Comparison of ENCODE assay signal across 17 cellular contexts in the genomic region with DNA sequence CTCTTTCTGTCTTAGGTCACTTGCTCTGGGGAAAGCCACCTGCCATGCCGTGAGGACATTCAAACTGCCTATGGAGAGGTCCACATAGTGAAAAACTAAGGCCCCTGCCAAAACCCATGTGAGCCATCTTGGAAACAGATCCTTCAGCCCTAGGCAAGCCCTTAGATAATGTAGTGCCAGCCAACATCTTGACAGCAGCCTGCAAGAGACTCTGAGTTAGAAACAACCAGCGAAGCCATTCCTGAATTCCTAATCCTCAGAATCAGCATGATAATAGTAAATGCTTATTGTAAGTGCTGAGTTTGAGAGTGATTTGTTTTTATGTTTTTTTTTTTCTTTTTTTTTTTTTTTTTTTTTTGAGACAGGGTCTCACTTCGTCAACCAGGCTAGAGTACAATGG. TPM values are rescaled to one million over a fixed set of nuclear protein-coding genes. Genes with fewer than 3 reads are reported as not detected.
A peak's percentile ranks its signal among the peaks of the same experiment; 100 is the strongest.
DNase-seq lines count a peak whose midpoint lies in the region; ATAC-seq and TF ChIP-seq lines count a peak whose summit lies in the region.
"Had no signal": no experiment of that assay in that cellular context is flagged by ENCODE, and none has a peak within 500 bp of the region (broad histone marks: within the 10 kb centered on the region; RNA-seq: fewer than 3 reads in every experiment).

No MANE protein-coding gene starts in this region.

- H3K36me3 Mint-ChIP-seq in GM23338 (ENCODE audit: low read depth): no peaks in the 10 kb centered on the region; the same call in 2 of the 3 replicates

- no peak overlapping the region for H3K4me3 ChIP-seq in GM23338
- no peak overlapping the region for H3K4me3 ChIP-seq in PC-3 (ENCODE audit: low read length)
- H3K4me3 ChIP-seq in H7 (ENCODE audit: insufficient read depth, low read depth, low read length): no peak overlapping the region
- H3K4me3 ChIP-seq: BLaER1, GM12878 had no signal

- H3K4me3 Mint-ChIP-seq in GM23338: no peak overlapping the region
- H3K4me3 Mint-ChIP-seq: CD8-positive, alpha-beta memory T cell had no signal

- no peaks in the 10 kb centered on the region for H3K9me3 ChIP-seq in PC-3 (ENCODE audit: low read length)
- H3K9me3 ChIP-seq: BLaER1 had no signal

- intact Hi-C loops in PC-3 (cut with micrococcal nuclease): no loop called here

- H3K27ac ChIP-seq in GM23338 (ENCODE audit: low read depth) (no peak overlapping the region; the same call in 1 of the 2 replicates), PC-3 (ENCODE audit: low read length) (peak overlapping the region; percentile 73), epithelial cell of prostate (peak overlapping the region; percentile 34)
- H3K27ac ChIP-seq: BLaER1 had no signal

- peaks cover 11% of the 10 kb centered on the region for H3K4me1 Mint-ChIP-seq in GM23338
- H3K4me1 Mint-ChIP-seq: CD8-positive, alpha-beta memory T cell had no signal

- peaks cover 9% of the 10 kb centered on the region for H3K4me1 ChIP-seq in GM23338 (ENCODE audit: insufficient read depth)
- peaks cover 19% of the 10 kb centered on the region for H3K4me1 ChIP-seq in PC-3 (ENCODE audit: insufficient read depth, low read length)
- H3K4me1 ChIP-seq: BLaER1 had no signal

- 0 out of 2 replicates have a peak overlapping the region, but pooled peaks have one; percentile 25 for H3K9ac ChIP-seq in PC-3 (ENCODE audit: low read length)
- H3K9ac ChIP-seq: BLaER1 had no signal

- peaks cover 5% of the 10 kb centered on the region; the same call in 1 of the 2 replicates for H3K9me2 ChIP-seq in GM23338 (ENCODE audit: insufficient read depth)
- H3K9me2 ChIP-seq in PC-3 (replicated peaks; ENCODE audit: low read length): no peaks in the 10 kb centered on the region

- H3K4me2 ChIP-seq in GM23338 (no peak overlapping the region), PC-3 (ENCODE audit: low read length) (peak overlapping the region; percentile 28; the same call in 1 of the 2 replicates)
- H3K4me2 ChIP-seq: BLaER1 had no signal

- 0 out of 2 replicates have a peak, but pooled peaks cover 3% of the 10 kb centered on the region for H3F3A ChIP-seq in GM23338 (replicated peaks; ENCODE audit: low read depth)
- no peaks in the 10 kb centered on the region for H3F3A ChIP-seq in PC-3 (ENCODE audit: low read length, unreplicated experiment)

- H3K27me3 ChIP-seq in GM23338 (ENCODE audit: insufficient read depth) (no peaks in the 10 kb centered on the region), PC-3 (ENCODE audit: low read length) (no peaks in the 10 kb centered on the region), H7 (ENCODE audit: control insufficient read depth, insufficient read depth, low read length) (no peaks in the 10 kb centered on the region)
- H3K27me3 ChIP-seq: BLaER1 had no signal

- POLR2A ChIA-PET in PC-3 (lab: Charles Lee; ENCODE audit: unreplicated experiment): no interaction called here

- H3K9me3 Mint-ChIP-seq in GM23338: no peaks in the 10 kb centered on the region
- H3K9me3 Mint-ChIP-seq: CD8-positive, alpha-beta memory T cell had no signal

- TF ChIP-seq CTCF in GM23338 (conservative IDR thresholded peaks at IDR 0.05; ENCODE audit: low read depth in 2 of 2): no peak
- no peak for TF ChIP-seq CTCF in PC-3 (conservative IDR thresholded peaks at IDR 0.05; ENCODE audit: low read depth, low read length)

- no peaks in the 10 kb centered on the region for H3K36me3 ChIP-seq in GM23338 (ENCODE audit: insufficient read depth)
- peaks cover 3% of the 10 kb centered on the region; the same call in 1 of the 2 replicates for H3K36me3 ChIP-seq in PC-3 (ENCODE audit: low read depth, low read length)
- no peaks in the 10 kb centered on the region for H3K36me3 ChIP-seq in H7 (replicated peaks; ENCODE audit: control insufficient read depth, insufficient read depth, low read length)

- CTCF ChIA-PET in PC-3 (lab: Charles Lee): interaction anchor here (0.6 kb wide), 1 partner anchor 151 kb away, joined by 4 read pairs; no protein-coding TSS in a partner anchor

- no TSS peak for BruUV-seq in PC-3 (replicated peaks; lab: Mats Ljungman, UMichigan)

- DNase-seq in activated CD8-positive, alpha-beta memory T cell treated with anti-CD3 and anti-CD28 coated beads, Interleukin-2, amount 50 U/mL, for 48 hours: peak; percentile 35
- DNase-seq in activated CD8-positive, alpha-beta memory T cell treated with anti-CD3 and anti-CD28 coated beads for 24 hours: no peak
- peak; percentile 29 for DNase-seq in GM23338 (ENCODE audit: low spot score)
- no peak for DNase-seq in PC-3
- DNase-seq in epithelial cell of prostate (ENCODE audit: low read depth, low spot score): no peak
- DNase-seq in NCI-H82 (lab: John Stamatoyannopoulos, UW): no peak
- DNase-seq in H7: no peak
- DNase-seq: 8988T; CD8-positive, alpha-beta memory T cell; COR-L47; DMS 273 treated with DMSO at 0.1 percent for 48 hours; DMS53; DND-41 had no signal

- ATAC-seq in GM23338 (peak; percentile 60), PC-3 (no peak), HG03439 (IDR thresholded peaks at IDR 0.05; ENCODE audit: unreplicated experiment) (no peak)
- ATAC-seq: GM12878, HCT116 had no signal

- H3K27ac Mint-ChIP-seq in GM23338: peak overlapping the region; percentile 35; the same call in 1 of the 2 replicates

- no peak overlapping the region for H2AFZ ChIP-seq in GM23338
- H2AFZ ChIP-seq in PC-3 (ENCODE audit: low read length): no peak overlapping the region

- H3K27me3 Mint-ChIP-seq in GM23338 (ENCODE audit: insufficient read depth, low read depth, poor library complexity): peaks cover 9% of the 10 kb centered on the region

- H3K79me2 ChIP-seq in GM23338 (replicated peaks; ENCODE audit: insufficient read depth): no peaks in the 10 kb centered on the region
- H3K79me2 ChIP-seq in PC-3 (ENCODE audit: low read length): no peaks in the 10 kb centered on the region

- H4K20me1 ChIP-seq in GM23338 (replicated peaks; ENCODE audit: insufficient read depth) (no peaks in the 10 kb centered on the region), PC-3 (ENCODE audit: low read length) (no peaks in the 10 kb centered on the region)
- H4K20me1 ChIP-seq: BLaER1 had no signal

TF ChIP-seq in GM23338, 12 proteins besides CTCF, POLR2A, EP300 and RAD21 (continues in another document):
- TF ChIP-seq ZNF331 (CRISPR knock-in tag; IDR thresholded peaks at IDR 0.05; ENCODE audit: low read depth) (no peak), EZH2phosphoT487 (IDR thresholded peaks at IDR 0.05; ENCODE audit: unreplicated experiment) (no peak), STAT1 (IDR thresholded peaks at IDR 0.05; ENCODE audit: unreplicated experiment) (no peak), POLR2AphosphoS5 (IDR thresholded peaks at IDR 0.05; ENCODE audit: low read depth) (no peak), CREB1 (CRISPR knock-in tag; IDR thresholded peaks at IDR 0.05; ENCODE audit: low read depth) (no peak), ZNF114 (CRISPR knock-in tag; IDR thresholded peaks at IDR 0.05) (no peak), ETS1 (IDR thresholded peaks at IDR 0.05) (no peak)

RNA-seq across cellular contexts. Expression of gene LEO1, which starts 40.6 kb away (rescaled TPM):
- total RNA-seq in GM23338 (2014; rRNA removed; shearing (Covaris generic)): 34.7 and 41.4 TPM in 2 replicates
- 44.1 and 55.6 TPM in 2 replicates for polyA plus RNA-seq in GM23338 (2016; fragmentation: Nextera tagmentation; extraction: Ambion mirVana)
- 24.1 and 32.4 TPM in 2 replicates for total RNA-seq in PC-3 (2014; rRNA removed)
- 15.1 and 26.9 TPM in 2 replicates for total RNA-seq in H7 (2014; rRNA removed; shearing (Covaris generic))

Comparison
In these comparisons a context has a peak if more than half of its experiments do, and no peak if none do; other contexts are left out.
1. DNase-seq: peak in activated CD8-positive, alpha-beta memory T cell treated with anti-CD3 and anti-CD28 coated beads, Interleukin-2, amount 50 U/mL, for 48 hours (single experiment) and GM23338 (single experiment); none in activated CD8-positive, alpha-beta memory T cell treated with anti-CD3 and anti-CD28 coated beads for 24 hours (single experiment), PC-3 (single experiment), epithelial cell of prostate (single experiment), NCI-H82 (single experiment) and H7 (single experiment).